Comparison of ENCODE assay signal across 8 cellular contexts in genomic region chr17:7834891-7835817, GRCh38. TPM values are rescaled to one million over a fixed set of nuclear protein-coding genes. Genes with fewer than 3 reads are reported as not detected.
DNase-seq lines count a peak whose midpoint lies in the region; ATAC-seq and TF ChIP-seq lines count a peak whose summit lies in the region.

No MANE protein-coding gene starts in this region.

- peak; percentile 79 for TF ChIP-seq CTCF in GM12872 (IDR thresholded peaks at IDR 0.05; ENCODE audit: insufficient read depth, low read depth, low read length)
- peak; percentile 82 for TF ChIP-seq CTCF in left ventricle myocardium inferior (IDR thresholded peaks at IDR 0.05; ENCODE audit: borderline replicate concordance)
- TF ChIP-seq CTCF in upper lobe of right lung (IDR thresholded peaks at IDR 0.05), result peak; percentile 69

- H3K27me3 ChIP-seq in left ventricle myocardium inferior (ENCODE audit: low read depth) (no peaks in the 10 kb centered on the region), upper lobe of right lung (no peaks in the 10 kb centered on the region)

- peaks cover 65% of the 10 kb centered on the region for H3K4me1 ChIP-seq in left ventricle myocardium inferior
- peaks cover 33% of the 10 kb centered on the region for H3K4me1 ChIP-seq in upper lobe of right lung

- H3K27ac ChIP-seq in left ventricle myocardium inferior (replicated peaks) (peak overlapping the region; percentile 99), upper lobe of right lung (peak overlapping the region; percentile 99)

- intact Hi-C loops in left ventricle myocardium inferior (cut with micrococcal nuclease), result no loop called here
- intact Hi-C loops in posterior vena cava (cut with DNase I), result no loop called here
- intact Hi-C loops in upper lobe of right lung (cut with DNase I), result no loop called here

- H3K27ac Mint-ChIP-seq in T-helper 17 cell, result peak overlapping the region; percentile 100

- ATAC-seq in HG02884 (IDR thresholded peaks at IDR 0.05; ENCODE audit: unreplicated experiment), result peak; percentile 43
- peak; percentile 62 for ATAC-seq in T-helper 17 cell
- ATAC-seq in upper lobe of right lung, result peak; percentile 82

- peak overlapping the region; percentile 98 for H3K4me3 Mint-ChIP-seq in T-helper 17 cell

- H3K36me3 ChIP-seq in left ventricle myocardium inferior (no peaks in the 10 kb centered on the region), upper lobe of right lung (peaks cover under 1% of the 10 kb centered on the region)

- no peaks in the 10 kb centered on the region for H3K9me3 ChIP-seq in T-helper 17 cell (ENCODE audit: control insufficient read depth, low read length, poor library complexity, severe bottlenecking)
- no peaks in the 10 kb centered on the region for H3K9me3 ChIP-seq in left ventricle myocardium inferior (replicated peaks)
- H3K9me3 ChIP-seq in upper lobe of right lung, result no peaks in the 10 kb centered on the region

- H3K27me3 Mint-ChIP-seq in T-helper 17 cell, result peaks cover 5% of the 10 kb centered on the region

- DNase-seq in NCI-H187 (lab: John Stamatoyannopoulos, UW), result peak; percentile 66 to 88
- DNase-seq in T-helper 17 cell, result peak; percentile 79 to 95 (median 88)
- peak in 55 of 56 donors; percentile 77 to 98 (median 94) for DNase-seq in amygdala (lab: John Stamatoyannopoulos, UW)
- peak; percentile 98 for DNase-seq in left ventricle myocardium inferior
- DNase-seq in posterior vena cava (ENCODE audit: low spot score), result peak; percentile 99
- peak; percentile 98 for DNase-seq in upper lobe of right lung

- peaks cover 2% of the 10 kb centered on the region for H3K36me3 Mint-ChIP-seq in T-helper 17 cell (ENCODE audit: low read depth)

- peaks cover 52% of the 10 kb centered on the region for H3K4me1 Mint-ChIP-seq in T-helper 17 cell

- H3K4me3 ChIP-seq in left ventricle myocardium inferior, result peak overlapping the region; percentile 88
- peak overlapping the region; percentile 83 for H3K4me3 ChIP-seq in upper lobe of right lung

RNA-seq across cellular contexts. Expression of gene KDM6B, which starts 1.1 kb away (rescaled TPM):
- total RNA-seq in T-helper 17 cell (100 to 1,000 TPM; 207 to 231 TPM), left ventricle myocardium inferior (23.3 TPM), posterior vena cava (10 to 100 TPM; 21.0 to 29.0 TPM), upper lobe of right lung (48.3 TPM)

RNA-seq across cellular contexts. Expression of gene TMEM88, which starts 19.7 kb away (rescaled TPM):
- total RNA-seq in T-helper 17 cell (10 to 100 TPM; 31.0 to 31.3 TPM), left ventricle myocardium inferior (26.4 TPM), posterior vena cava (10 to 100 TPM; 17.5 to 26.1 TPM), upper lobe of right lung (10.7 TPM)

RNA-seq across cellular contexts. Expression of gene NAA38, which starts 22.2 kb away (rescaled TPM):
- total RNA-seq in T-helper 17 cell, result 10 to 100 TPM; 26.8 to 30.3 TPM
- 89.8 TPM for total RNA-seq in left ventricle myocardium inferior
- 10 to 100 TPM; 65.2 to 79.7 TPM for total RNA-seq in posterior vena cava
- 58.7 TPM for total RNA-seq in upper lobe of right lung

RNA-seq across cellular contexts. Expression of gene CYB5D1, which starts 22.6 kb away (rescaled TPM):
- 10 to 100 TPM in 1 of 2 donors, 1 to 10 TPM in 1; 9.3 to 14.9 TPM for total RNA-seq in T-helper 17 cell
- 17.8 TPM for total RNA-seq in left ventricle myocardium inferior
- 1 to 10 TPM; 8.9 TPM for total RNA-seq in posterior vena cava
- total RNA-seq in upper lobe of right lung, result 7.2 TPM

RNA-seq across cellular contexts. Expression of gene CHD3, which starts 53.4 kb away (rescaled TPM):
- total RNA-seq in T-helper 17 cell (100 to 1,000 TPM; 219 TPM), left ventricle myocardium inferior (15.6 TPM), posterior vena cava (100 to 1,000 TPM in 1 of 2 donors, 10 to 100 TPM in 1; 67.4 to 105 TPM), upper lobe of right lung (93.0 TPM)

Comparison
In these comparisons a context has a peak if more than half of its experiments do, and no peak if none do; other contexts are left out.
1. Peak in every context shown above with its lines: DNase-seq, ATAC-seq, H3K4me3 ChIP-seq and H3K27ac ChIP-seq.